ENCODE assay signal across 1 cellular context in the genomic region with DNA sequence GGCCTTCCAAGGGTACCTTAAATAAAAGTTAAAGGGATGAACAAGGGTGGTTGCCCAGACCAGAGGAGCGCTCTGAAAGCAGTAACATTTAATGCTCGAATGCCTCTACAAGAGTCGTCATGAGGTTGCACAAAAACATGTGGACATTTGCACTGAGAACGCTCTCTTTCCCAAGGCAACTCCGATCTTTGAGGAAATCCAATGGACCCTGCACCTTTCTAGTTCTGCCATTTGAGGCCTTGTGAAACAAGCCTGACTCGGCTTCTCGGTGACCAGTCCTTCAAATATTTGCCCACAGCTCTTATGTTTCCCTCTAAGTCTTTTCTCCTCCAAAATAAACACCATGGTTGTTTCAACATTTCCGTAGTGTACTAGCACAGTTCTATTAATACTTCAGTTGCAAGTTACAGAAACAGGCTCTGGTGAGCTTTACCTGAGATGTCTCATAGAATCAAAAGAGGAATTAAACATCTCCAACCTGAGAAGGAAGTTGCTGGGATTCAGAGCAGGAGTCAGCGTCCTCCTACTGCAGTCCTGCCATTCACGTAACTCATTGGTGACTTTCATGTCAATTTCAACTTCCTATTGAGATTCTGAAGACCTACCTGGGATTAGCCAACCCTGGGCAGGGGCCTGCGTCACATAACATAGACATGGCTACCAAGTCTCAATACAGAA.
TF ChIP-seq lines count a peak whose summit lies in the region.

No MANE protein-coding gene starts in this region.

TF ChIP-seq in HepG2, 621 proteins besides CTCF, POLR2A, EP300 and RAD21 (continued from another document and continues in another):
- TF ChIP-seq, protein P1, sequence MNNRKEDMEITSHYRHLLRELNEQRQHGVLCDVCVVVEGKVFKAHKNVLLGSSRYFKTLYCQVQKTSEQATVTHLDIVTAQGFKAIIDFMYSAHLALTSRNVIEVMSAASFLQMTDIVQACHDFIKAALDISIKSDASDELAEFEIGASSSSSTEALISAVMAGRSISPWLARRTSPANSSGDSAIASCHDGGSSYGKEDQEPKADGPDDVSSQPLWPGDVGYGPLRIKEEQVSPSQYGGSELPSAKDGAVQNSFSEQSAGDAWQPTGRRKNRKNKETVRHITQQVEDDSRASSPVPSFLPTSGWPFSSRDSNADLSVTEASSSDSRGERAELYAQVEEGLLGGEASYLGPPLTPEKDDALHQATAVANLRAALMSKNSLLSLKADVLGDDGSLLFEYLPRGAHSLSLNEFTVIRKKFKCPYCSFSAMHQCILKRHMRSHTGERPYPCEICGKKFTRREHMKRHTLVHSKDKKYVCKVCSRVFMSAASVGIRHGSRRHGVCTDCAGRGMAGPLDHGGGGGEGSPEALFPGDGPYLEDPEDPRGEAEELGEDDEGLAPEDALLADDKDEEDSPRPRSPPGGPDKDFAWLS (CRISPR knock-in tag; IDR thresholded peaks at IDR 0.05; ENCODE audit: borderline replicate concordance), result no peak
- TF ChIP-seq ZBTB38 (CRISPR knock-in tag; IDR thresholded peaks at IDR 0.05) (no peak), ZNF12 (CRISPR knock-in tag; IDR thresholded peaks at IDR 0.05) (peak; percentile 42; the same call in 1 of the 2 replicates), THAP11 (CRISPR knock-in tag; IDR thresholded peaks at IDR 0.05) (peak; percentile 79), ZNF776 (CRISPR knock-in tag; IDR thresholded peaks at IDR 0.05) (no peak), FOXA1 (IDR thresholded peaks at IDR 0.05) (peak; percentile 59; the same call in 1 of the 2 replicates), FOXA1 (CRISPR knock-in tag; IDR thresholded peaks at IDR 0.05) (peak; percentile 87), ZNF839 (CRISPR knock-in tag; IDR thresholded peaks at IDR 0.05; ENCODE audit: borderline replicate concordance) (no peak), FIP1L1 (IDR thresholded peaks at IDR 0.05; ENCODE audit: borderline replicate concordance, insufficient read depth, low read depth, low read length) (no peak), CBX5 (CRISPR knock-in tag; IDR thresholded peaks at IDR 0.05; ENCODE audit: borderline replicate concordance) (peak; percentile 59; the same call in 1 of the 2 replicates), ZBTB21 (CRISPR knock-in tag; IDR thresholded peaks at IDR 0.05) (no peak; the same call in 1 of the 2 replicates), ZNF772 (CRISPR knock-in tag; IDR thresholded peaks at IDR 0.05) (peak; percentile 79), RARA (CRISPR knock-in tag; IDR thresholded peaks at IDR 0.05) (peak; percentile 66), EZH2 (conservative IDR thresholded peaks at IDR 0.05; ENCODE audit: low read depth, low read length) (no peak), ZNF343 (CRISPR knock-in tag; IDR thresholded peaks at IDR 0.05) (no peak), RFXANK (CRISPR knock-in tag; IDR thresholded peaks at IDR 0.05) (no peak), MAZ (IDR thresholded peaks at IDR 0.05; ENCODE audit: borderline replicate concordance, low read depth, low read length) (no peak), MAZ (CRISPR knock-in tag; IDR thresholded peaks at IDR 0.05; ENCODE audit: low read depth) (peak; percentile 65; the same call in 1 of the 2 replicates), GABPA (IDR thresholded peaks at IDR 0.05; ENCODE audit: low read depth, low read length) (no peak), GABPA (CRISPR knock-in tag; IDR thresholded peaks at IDR 0.05; ENCODE audit: low read depth) (peak; percentile 46; the same call in 1 of the 2 replicates), ZNF644 (CRISPR knock-in tag; IDR thresholded peaks at IDR 0.05; ENCODE audit: low read depth) (peak; percentile 97), ZNF562 (CRISPR knock-in tag; IDR thresholded peaks at IDR 0.05; ENCODE audit: borderline replicate concordance) (no peak), ZNF350 (CRISPR knock-in tag; IDR thresholded peaks at IDR 0.05; ENCODE audit: borderline replicate concordance, low read depth) (0 out of 2 replicates have a peak, but pooled peaks have one; percentile 53), ZNF549 (CRISPR knock-in tag; IDR thresholded peaks at IDR 0.05) (no peak), THYN1 (CRISPR knock-in tag; IDR thresholded peaks at IDR 0.05; ENCODE audit: borderline replicate concordance, low read depth) (no peak), GTF3A (CRISPR knock-in tag; conservative IDR thresholded peaks at IDR 0.05) (no peak), IKZF4 (CRISPR knock-in tag; IDR thresholded peaks at IDR 0.05; ENCODE audit: borderline replicate concordance, low read depth, not compliant biosample characterization) (no peak), ZNF615 (CRISPR knock-in tag; IDR thresholded peaks at IDR 0.05; ENCODE audit: borderline replicate concordance) (no peak), BRD4 (CRISPR knock-in tag; IDR thresholded peaks at IDR 0.05) (no peak), ZNF230 (CRISPR knock-in tag; IDR thresholded peaks at IDR 0.05) (no peak), ZNF34 (CRISPR knock-in tag; IDR thresholded peaks at IDR 0.05; ENCODE audit: borderline replicate concordance) (no peak), ZNF607 (CRISPR knock-in tag; IDR thresholded peaks at IDR 0.05; ENCODE audit: borderline replicate concordance) (no peak), FOXK1 (CRISPR knock-in tag; IDR thresholded peaks at IDR 0.05; ENCODE audit: borderline replicate concordance, low read depth) (peak; percentile 87), TCF12 (IDR thresholded peaks at IDR 0.05) (no peak), TCF12 (CRISPR knock-in tag; IDR thresholded peaks at IDR 0.05) (0 out of 2 replicates have a peak, but pooled peaks have one; percentile 18), ADNP (CRISPR knock-in tag; IDR thresholded peaks at IDR 0.05) (no peak), MATR3 (CRISPR knock-in tag; IDR thresholded peaks at IDR 0.05) (no peak), TRIM24 (CRISPR knock-in tag; IDR thresholded peaks at IDR 0.05) (no peak), NFRKB (IDR thresholded peaks at IDR 0.05) (no peak), ZFYVE20 (CRISPR knock-in tag; IDR thresholded peaks at IDR 0.05; ENCODE audit: borderline replicate concordance, low read depth) (no peak), FOXO1 (CRISPR knock-in tag; IDR thresholded peaks at IDR 0.05) (peak; percentile 81), FOXM1 (CRISPR knock-in tag; IDR thresholded peaks at IDR 0.05) (no peak), YEATS2 (CRISPR knock-in tag; IDR thresholded peaks at IDR 0.05; ENCODE audit: borderline replicate concordance) (no peak), CBFB (CRISPR knock-in tag; IDR thresholded peaks at IDR 0.05) (no peak)
- TF ChIP-seq, protein P2, sequence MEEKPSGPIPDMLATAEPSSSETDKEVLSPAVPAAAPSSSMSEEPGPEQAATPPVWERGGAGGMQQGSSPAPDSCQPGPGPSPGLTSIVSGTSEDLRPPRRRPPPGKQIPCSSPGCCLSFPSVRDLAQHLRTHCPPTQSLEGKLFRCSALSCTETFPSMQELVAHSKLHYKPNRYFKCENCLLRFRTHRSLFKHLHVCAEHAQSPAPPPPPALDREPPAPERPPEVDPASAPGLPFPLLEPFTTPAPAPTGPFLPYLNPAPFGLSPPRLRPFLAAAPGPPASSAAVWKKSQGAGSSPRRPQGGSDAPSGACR (CRISPR knock-in tag; IDR thresholded peaks at IDR 0.05), result no peak
- TF ChIP-seq, protein P3, sequence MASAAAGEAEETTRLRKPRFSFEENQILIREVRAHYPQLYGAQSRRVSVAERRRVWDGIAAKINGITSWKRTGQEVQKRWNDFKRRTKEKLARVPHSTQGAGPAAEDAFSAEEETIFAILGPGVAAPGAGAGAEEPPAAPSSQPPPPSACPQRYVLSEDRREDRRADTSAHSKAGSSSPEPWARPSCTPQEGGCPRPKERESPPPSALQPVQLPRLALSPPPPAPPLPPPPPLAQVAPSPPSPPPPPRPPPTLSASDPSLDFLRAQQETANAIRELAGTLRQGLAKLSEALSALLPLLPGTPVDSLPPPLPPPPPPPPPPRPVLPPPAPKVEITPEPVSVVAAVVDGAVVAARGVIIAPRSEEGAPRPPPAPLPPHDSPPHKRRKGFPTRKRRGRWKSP (CRISPR knock-in tag; IDR thresholded peaks at IDR 0.05), result peak; percentile 66; the same call in 1 of the 2 replicates
- TF ChIP-seq, protein P4, sequence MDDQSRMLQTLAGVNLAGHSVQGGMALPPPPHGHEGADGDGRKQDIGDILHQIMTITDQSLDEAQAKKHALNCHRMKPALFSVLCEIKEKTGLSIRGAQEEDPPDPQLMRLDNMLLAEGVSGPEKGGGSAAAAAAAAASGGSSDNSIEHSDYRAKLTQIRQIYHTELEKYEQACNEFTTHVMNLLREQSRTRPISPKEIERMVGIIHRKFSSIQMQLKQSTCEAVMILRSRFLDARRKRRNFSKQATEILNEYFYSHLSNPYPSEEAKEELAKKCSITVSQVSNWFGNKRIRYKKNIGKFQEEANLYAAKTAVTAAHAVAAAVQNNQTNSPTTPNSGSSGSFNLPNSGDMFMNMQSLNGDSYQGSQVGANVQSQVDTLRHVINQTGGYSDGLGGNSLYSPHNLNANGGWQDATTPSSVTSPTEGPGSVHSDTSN (CRISPR knock-in tag; IDR thresholded peaks at IDR 0.05; ENCODE audit: borderline replicate concordance), result no peak
- TF ChIP-seq, protein P5, sequence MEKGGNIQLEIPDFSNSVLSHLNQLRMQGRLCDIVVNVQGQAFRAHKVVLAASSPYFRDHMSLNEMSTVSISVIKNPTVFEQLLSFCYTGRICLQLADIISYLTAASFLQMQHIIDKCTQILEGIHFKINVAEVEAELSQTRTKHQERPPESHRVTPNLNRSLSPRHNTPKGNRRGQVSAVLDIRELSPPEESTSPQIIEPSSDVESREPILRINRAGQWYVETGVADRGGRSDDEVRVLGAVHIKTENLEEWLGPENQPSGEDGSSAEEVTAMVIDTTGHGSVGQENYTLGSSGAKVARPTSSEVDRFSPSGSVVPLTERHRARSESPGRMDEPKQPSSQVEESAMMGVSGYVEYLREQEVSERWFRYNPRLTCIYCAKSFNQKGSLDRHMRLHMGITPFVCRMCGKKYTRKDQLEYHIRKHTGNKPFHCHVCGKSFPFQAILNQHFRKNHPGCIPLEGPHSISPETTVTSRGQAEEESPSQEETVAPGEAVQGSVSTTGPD (CRISPR knock-in tag; IDR thresholded peaks at IDR 0.05), result no peak
- TF ChIP-seq, protein P6, sequence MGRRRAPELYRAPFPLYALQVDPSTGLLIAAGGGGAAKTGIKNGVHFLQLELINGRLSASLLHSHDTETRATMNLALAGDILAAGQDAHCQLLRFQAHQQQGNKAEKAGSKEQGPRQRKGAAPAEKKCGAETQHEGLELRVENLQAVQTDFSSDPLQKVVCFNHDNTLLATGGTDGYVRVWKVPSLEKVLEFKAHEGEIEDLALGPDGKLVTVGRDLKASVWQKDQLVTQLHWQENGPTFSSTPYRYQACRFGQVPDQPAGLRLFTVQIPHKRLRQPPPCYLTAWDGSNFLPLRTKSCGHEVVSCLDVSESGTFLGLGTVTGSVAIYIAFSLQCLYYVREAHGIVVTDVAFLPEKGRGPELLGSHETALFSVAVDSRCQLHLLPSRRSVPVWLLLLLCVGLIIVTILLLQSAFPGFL (CRISPR knock-in tag; IDR thresholded peaks at IDR 0.05), result no peak
- TF ChIP-seq, protein P7, sequence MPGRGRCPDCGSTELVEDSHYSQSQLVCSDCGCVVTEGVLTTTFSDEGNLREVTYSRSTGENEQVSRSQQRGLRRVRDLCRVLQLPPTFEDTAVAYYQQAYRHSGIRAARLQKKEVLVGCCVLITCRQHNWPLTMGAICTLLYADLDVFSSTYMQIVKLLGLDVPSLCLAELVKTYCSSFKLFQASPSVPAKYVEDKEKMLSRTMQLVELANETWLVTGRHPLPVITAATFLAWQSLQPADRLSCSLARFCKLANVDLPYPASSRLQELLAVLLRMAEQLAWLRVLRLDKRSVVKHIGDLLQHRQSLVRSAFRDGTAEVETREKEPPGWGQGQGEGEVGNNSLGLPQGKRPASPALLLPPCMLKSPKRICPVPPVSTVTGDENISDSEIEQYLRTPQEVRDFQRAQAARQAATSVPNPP (CRISPR knock-in tag; IDR thresholded peaks at IDR 0.05), result peak; percentile 52; the same call in 1 of the 2 replicates
- TF ChIP-seq, protein P8, sequence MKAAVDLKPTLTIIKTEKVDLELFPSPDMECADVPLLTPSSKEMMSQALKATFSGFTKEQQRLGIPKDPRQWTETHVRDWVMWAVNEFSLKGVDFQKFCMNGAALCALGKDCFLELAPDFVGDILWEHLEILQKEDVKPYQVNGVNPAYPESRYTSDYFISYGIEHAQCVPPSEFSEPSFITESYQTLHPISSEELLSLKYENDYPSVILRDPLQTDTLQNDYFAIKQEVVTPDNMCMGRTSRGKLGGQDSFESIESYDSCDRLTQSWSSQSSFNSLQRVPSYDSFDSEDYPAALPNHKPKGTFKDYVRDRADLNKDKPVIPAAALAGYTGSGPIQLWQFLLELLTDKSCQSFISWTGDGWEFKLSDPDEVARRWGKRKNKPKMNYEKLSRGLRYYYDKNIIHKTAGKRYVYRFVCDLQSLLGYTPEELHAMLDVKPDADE (CRISPR knock-in tag; IDR thresholded peaks at IDR 0.05), result no peak
- TF ChIP-seq, protein P9, sequence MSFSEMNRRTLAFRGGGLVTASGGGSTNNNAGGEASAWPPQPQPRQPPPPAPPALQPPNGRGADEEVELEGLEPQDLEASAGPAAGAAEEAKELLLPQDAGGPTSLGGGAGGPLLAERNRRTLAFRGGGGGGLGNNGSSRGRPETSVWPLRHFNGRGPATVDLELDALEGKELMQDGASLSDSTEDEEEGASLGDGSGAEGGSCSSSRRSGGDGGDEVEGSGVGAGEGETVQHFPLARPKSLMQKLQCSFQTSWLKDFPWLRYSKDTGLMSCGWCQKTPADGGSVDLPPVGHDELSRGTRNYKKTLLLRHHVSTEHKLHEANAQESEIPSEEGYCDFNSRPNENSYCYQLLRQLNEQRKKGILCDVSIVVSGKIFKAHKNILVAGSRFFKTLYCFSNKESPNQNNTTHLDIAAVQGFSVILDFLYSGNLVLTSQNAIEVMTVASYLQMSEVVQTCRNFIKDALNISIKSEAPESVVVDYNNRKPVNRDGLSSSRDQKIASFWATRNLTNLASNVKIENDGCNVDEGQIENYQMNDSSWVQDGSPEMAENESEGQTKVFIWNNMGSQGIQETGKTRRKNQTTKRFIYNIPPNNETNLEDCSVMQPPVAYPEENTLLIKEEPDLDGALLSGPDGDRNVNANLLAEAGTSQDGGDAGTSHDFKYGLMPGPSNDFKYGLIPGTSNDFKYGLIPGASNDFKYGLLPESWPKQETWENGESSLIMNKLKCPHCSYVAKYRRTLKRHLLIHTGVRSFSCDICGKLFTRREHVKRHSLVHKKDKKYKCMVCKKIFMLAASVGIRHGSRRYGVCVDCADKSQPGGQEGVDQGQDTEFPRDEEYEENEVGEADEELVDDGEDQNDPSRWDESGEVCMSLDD (CRISPR knock-in tag; IDR thresholded peaks at IDR 0.05; ENCODE audit: borderline replicate concordance), result no peak
- TF ChIP-seq, protein P10, sequence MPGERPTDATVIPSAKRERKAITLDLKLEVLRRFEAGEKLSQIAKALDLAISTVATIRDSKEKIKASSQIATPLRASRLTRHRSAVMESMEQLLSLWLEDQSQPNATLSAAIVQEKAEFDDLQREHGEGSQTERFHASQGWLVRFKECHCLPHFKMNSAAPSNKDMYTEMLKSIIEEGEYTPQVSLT (CRISPR knock-in tag; IDR thresholded peaks at IDR 0.05; ENCODE audit: borderline replicate concordance, low read depth), result no peak
